Comparison of ENCODE assay signal across 9 cellular contexts in the genomic region with DNA sequence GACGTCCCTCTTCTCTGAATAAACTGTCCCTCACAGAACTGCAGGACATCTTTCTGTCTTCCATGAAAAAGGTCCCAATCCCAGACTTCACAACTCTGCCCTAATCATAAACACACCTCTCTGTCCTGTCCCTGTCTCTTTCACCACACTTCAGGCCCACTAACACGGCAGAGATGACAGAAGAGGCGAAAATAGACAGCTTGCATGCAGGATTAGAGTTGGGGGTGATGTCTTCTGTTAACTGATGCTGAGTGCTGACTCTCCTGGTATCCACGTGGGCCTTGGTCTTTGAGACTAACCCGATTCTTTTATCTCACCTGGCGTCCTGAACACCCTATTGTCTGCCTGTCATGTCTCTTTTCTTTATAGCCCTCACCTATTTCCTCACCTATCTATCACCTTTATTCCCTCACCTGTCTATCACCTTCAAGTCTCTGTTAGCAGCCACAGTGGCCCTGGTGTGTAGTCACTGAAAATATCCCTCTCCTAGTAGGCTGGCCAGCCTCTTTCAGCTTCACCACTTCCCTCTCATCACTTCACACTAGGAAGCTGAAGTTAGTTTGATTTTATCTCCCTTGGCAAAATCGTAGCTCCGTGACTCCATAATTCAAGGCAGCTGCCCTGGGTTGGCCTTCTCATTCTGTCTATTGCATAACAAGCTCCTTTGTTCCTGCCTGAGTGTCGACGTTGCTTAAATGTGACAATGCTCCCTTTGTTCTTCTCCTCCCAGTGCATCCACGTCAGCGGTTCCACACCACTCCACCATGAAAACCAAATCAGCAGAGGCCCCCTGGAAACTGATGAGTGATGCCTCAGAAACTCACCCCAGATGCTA.
DNase-seq lines count a peak whose midpoint lies in the region; ATAC-seq and TF ChIP-seq lines count a peak whose summit lies in the region.
"Had no signal": no experiment of that assay in that cellular context is flagged by ENCODE, and none has a peak within 500 bp of the region (broad histone marks: within the 10 kb centered on the region; RNA-seq: fewer than 3 reads in every experiment).

No MANE protein-coding gene starts in this region.

- H3K36me3 ChIP-seq in MM.1S (replicated peaks; ENCODE audit: insufficient read depth, low read length) = no peaks in the 10 kb centered on the region

- H3K9me2 ChIP-seq in MM.1S (replicated peaks; ENCODE audit: insufficient read depth, low read length) = no peaks in the 10 kb centered on the region

- no peaks in the 10 kb centered on the region for H4K20me1 ChIP-seq in MM.1S (ENCODE audit: insufficient read depth, low read length)

- ATAC-seq in GM18907 (IDR thresholded peaks at IDR 0.05; ENCODE audit: unreplicated experiment) (no peak), GM19463 (IDR thresholded peaks at IDR 0.05; ENCODE audit: unreplicated experiment) (no peak)

- no peak overlapping the region for H3K9ac ChIP-seq in MM.1S (ENCODE audit: low read length)

- DNase-seq in C1 segment of cervical spinal cord (lab: John Stamatoyannopoulos, UW) (peak in 10 of 14 donors; percentile 9 to 62 (median 50)), NCI-H2107 treated with DMSO at 0.1 percent for 48 hours (lab: John Stamatoyannopoulos, UW; ENCODE audit: unreplicated experiment) (peak; percentile 45), ecto neural progenitor cell (ENCODE audit: low spot score) (peak; percentile 45), middle frontal gyrus (ENCODE audit: extremely low spot score, low spot score) (peak; percentile 39), MM.1S (no peak), NCI-H1105 (lab: John Stamatoyannopoulos, UW) (no peak)
- DNase-seq: COR-L47 had no signal

- H2AFZ ChIP-seq in MM.1S (ENCODE audit: low read length) = no peak overlapping the region

- H3K79me2 ChIP-seq in MM.1S (ENCODE audit: low read length) = no peaks in the 10 kb centered on the region

- peaks cover 3% of the 10 kb centered on the region; the same call in 1 of the 2 replicates for H3K4me1 ChIP-seq in MM.1S (ENCODE audit: low read length)

- no peak for TF ChIP-seq CTCF in MM.1S (IDR thresholded peaks at IDR 0.05; ENCODE audit: low read length)

- H3K4me2 ChIP-seq in MM.1S (ENCODE audit: low read depth, low read length) = no peak overlapping the region

- H3K27ac ChIP-seq in MM.1S (ENCODE audit: low read length) = no peak overlapping the region

- H3F3A ChIP-seq in MM.1S (ENCODE audit: insufficient read depth, low read length) = no peaks in the 10 kb centered on the region

- no peaks in the 10 kb centered on the region for H3K27me3 ChIP-seq in MM.1S (replicated peaks; ENCODE audit: insufficient read depth, low read length)

- no peaks in the 10 kb centered on the region for H3K9me3 ChIP-seq in MM.1S (replicated peaks; ENCODE audit: insufficient read depth, low read length)

- H3K4me3 ChIP-seq in MM.1S (ENCODE audit: low read length) = no peak overlapping the region

Comparison
In these comparisons a context has a peak if more than half of its experiments do, and no peak if none do; other contexts are left out.
1. DNase-seq: peak in C1 segment of cervical spinal cord (10 of 14), NCI-H2107 treated with DMSO at 0.1 percent for 48 hours (single experiment), ecto neural progenitor cell (single experiment) and middle frontal gyrus (single experiment); none in MM.1S (single experiment) and NCI-H1105 (single experiment).